In the genomic region with DNA sequence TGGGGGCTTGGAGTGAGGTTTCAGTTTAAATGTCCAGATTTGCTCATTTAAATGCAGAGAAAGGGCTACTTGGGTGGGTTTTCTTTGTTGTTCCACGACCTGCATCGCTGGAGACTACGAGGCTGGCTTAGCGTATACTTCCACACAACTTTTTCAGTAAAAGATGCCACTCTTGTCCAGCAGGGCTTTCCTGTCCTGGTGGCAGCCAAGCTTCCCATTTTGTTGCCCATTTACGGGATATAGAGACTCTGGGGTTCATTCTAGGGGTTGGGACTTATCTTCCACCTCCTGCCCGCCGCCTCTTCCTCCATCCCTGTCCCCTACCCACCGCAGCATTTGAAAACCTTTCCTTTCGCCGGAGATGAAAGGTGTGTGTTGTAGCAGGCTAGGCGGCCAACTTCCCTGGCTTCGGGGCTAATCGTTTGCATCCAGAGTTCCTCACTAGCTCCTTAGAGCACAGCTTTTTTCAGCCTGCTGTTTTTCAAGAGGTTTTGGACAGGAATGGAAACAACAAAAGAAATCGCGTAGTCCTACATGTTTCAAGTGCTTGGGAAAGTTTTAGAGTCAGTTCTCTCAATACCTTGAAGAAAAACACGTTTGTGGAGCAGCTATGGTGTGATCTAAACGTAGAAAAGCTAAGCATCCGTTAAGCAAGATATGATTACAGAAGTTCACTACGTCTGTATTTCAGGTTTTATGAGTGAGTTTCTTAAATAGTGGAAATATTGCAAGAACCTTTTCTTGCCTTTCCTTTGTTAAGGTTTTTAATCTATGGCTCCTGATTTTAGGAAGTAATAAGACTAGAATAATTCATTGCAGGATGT, we compare ENCODE assay signal across 8 cellular contexts. TPM values are rescaled to one million over a fixed set of nuclear protein-coding genes. Genes with fewer than 3 reads are reported as not detected.
A peak's percentile ranks its signal among the peaks of the same experiment; 100 is the strongest.
DNase-seq lines count a peak whose midpoint lies in the region; ATAC-seq and TF ChIP-seq lines count a peak whose summit lies in the region.

No MANE protein-coding gene starts in this region.

- DNase-seq in COLO829 (ENCODE audit: low spot score): peak; percentile 9
- no peak for DNase-seq in activated CD4-positive, alpha-beta memory T cell treated with anti-CD3 and anti-CD28 coated beads, Interleukin-2, amount 10 ng/mL, durations not matched to agents 7 days and 5 days
- peak; percentile 30 for DNase-seq in hepatic stellate cell (ENCODE audit: low spot score)
- DNase-seq in activated CD4-positive, alpha-beta T cell treated with anti-CD3 and anti-CD28 coated beads, Interleukin-2, amount 50 U/mL, for 1 hour: no peak

- TF ChIP-seq POLR2A in GM18505 (IDR thresholded peaks at IDR 0.05; ENCODE audit: borderline replicate concordance, extremely low read depth, insufficient read depth, insufficient read length): no peak

- H3K9ac ChIP-seq in HUES48 (ENCODE audit: low read depth, low read length): peak overlapping the region; percentile 72
- H3K9ac ChIP-seq in skeletal muscle tissue (ENCODE audit: low read depth in 1 of 3, low read length in 3 of 3): peak overlapping the region; percentile 34 to 69 (median 54)

- H3K9me3 ChIP-seq in HUES48 (ENCODE audit: control insufficient read depth, insufficient read depth, low read length) (no peaks in the 10 kb centered on the region), skeletal muscle tissue (ENCODE audit: control insufficient read depth in 3 of 3, low read length in 3 of 3) (no peaks in the 10 kb centered on the region)

- H3K9me3 Mint-ChIP-seq in activated CD4-positive, alpha-beta memory T cell treated with anti-CD3 and anti-CD28 coated beads, Interleukin-2, amount 10 ng/mL, durations not matched to agents 7 days and 5 days: no peaks in the 10 kb centered on the region

- H3K27ac ChIP-seq in HUES48 (ENCODE audit: low read depth, low read length): peak overlapping the region; percentile 88
- no peak overlapping the region for H3K27ac ChIP-seq in skeletal muscle tissue (ENCODE audit: low read depth, low read length)

- POLR2A ChIA-PET in activated CD4-positive, alpha-beta memory T cell treated with anti-CD3 and anti-CD28 coated beads, Interleukin-2, amount 10 ng/mL, durations not matched to agents 7 days and 5 days (lab: Charles Lee): interaction anchor here (0.6 to 3.8 kb wide), 7 partner anchors 11 to 128 kb away, joined by 3 to 47 read pairs (median 3); partner anchors contain the start of genes IREB2 and PSMA4

- H3K36me3 Mint-ChIP-seq in activated CD4-positive, alpha-beta memory T cell treated with anti-CD3 and anti-CD28 coated beads, Interleukin-2, amount 10 ng/mL, durations not matched to agents 7 days and 5 days (ENCODE audit: low read depth): no peaks in the 10 kb centered on the region

- H3K27ac Mint-ChIP-seq in activated CD4-positive, alpha-beta memory T cell treated with anti-CD3 and anti-CD28 coated beads, Interleukin-2, amount 10 ng/mL, durations not matched to agents 7 days and 5 days: no peak overlapping the region

- H3K4me1 ChIP-seq in HUES48 (ENCODE audit: control insufficient read depth, insufficient read depth, low read length) (peaks cover 13% of the 10 kb centered on the region), skeletal muscle tissue (ENCODE audit: control insufficient read depth in 3 of 3, insufficient read depth in 3 of 3, low read length in 3 of 3) (peaks cover 7 to 9% (median 8%) of the 10 kb centered on the region in 3 donors)

- peak; percentile 19 for ATAC-seq in GM19043 (IDR thresholded peaks at IDR 0.05; ENCODE audit: low read depth, unreplicated experiment)
- no peak for ATAC-seq in GM18505 (IDR thresholded peaks at IDR 0.05; ENCODE audit: unreplicated experiment)

- CTCF ChIA-PET in activated CD4-positive, alpha-beta memory T cell treated with anti-CD3 and anti-CD28 coated beads, Interleukin-2, amount 10 ng/mL, durations not matched to agents 7 days and 5 days (lab: Charles Lee): interaction anchor here (0.7 to 1.5 kb wide), 3 partner anchors 9 to 174 kb away, joined by 3 to 4 read pairs (median 4); no protein-coding TSS in a partner anchor

- H3K27me3 Mint-ChIP-seq in activated CD4-positive, alpha-beta memory T cell treated with anti-CD3 and anti-CD28 coated beads, Interleukin-2, amount 10 ng/mL, durations not matched to agents 7 days and 5 days: peaks cover 19% of the 10 kb centered on the region

- H3K4me3 ChIP-seq in HUES48 (ENCODE audit: low read depth, low read length) (peak overlapping the region; percentile 91), skeletal muscle tissue (ENCODE audit: low read length in 3 of 3) (peak overlapping the region; percentile 72 to 77 (median 75))

- H3K36me3 ChIP-seq in HUES48 (ENCODE audit: control insufficient read depth, insufficient read depth, low read length) (no peaks in the 10 kb centered on the region), skeletal muscle tissue (ENCODE audit: control insufficient read depth in 3 of 3, insufficient read depth in 3 of 3, low read length in 3 of 3) (no peaks in the 10 kb centered on the region)

- H3K27me3 ChIP-seq in HUES48 (ENCODE audit: control insufficient read depth, insufficient read depth, low read length) (no peaks in the 10 kb centered on the region), skeletal muscle tissue (ENCODE audit: control insufficient read depth in 3 of 3, insufficient read depth in 3 of 3, low read length in 3 of 3) (peaks cover 6 to 14% (median 9%) of the 10 kb centered on the region in 3 donors)

- peak overlapping the region; percentile 81 for H3K4me3 Mint-ChIP-seq in activated CD4-positive, alpha-beta memory T cell treated with anti-CD3 and anti-CD28 coated beads, Interleukin-2, amount 10 ng/mL, durations not matched to agents 7 days and 5 days

- peaks cover 27% of the 10 kb centered on the region for H3K4me1 Mint-ChIP-seq in activated CD4-positive, alpha-beta memory T cell treated with anti-CD3 and anti-CD28 coated beads, Interleukin-2, amount 10 ng/mL, durations not matched to agents 7 days and 5 days

RNA-seq across cellular contexts. Expression of gene CHRNA5, which starts 0.8 kb away (rescaled TPM):
- 1 to 10 TPM; 2.1 to 3.1 TPM for total RNA-seq in activated CD4-positive, alpha-beta memory T cell treated with anti-CD3 and anti-CD28 coated beads, Interleukin-2, amount 10 ng/mL, durations not matched to agents 7 days and 5 days
- 0.52 TPM for total RNA-seq in skeletal muscle tissue

RNA-seq across cellular contexts. Expression of gene PSMA4, which starts 25.9 kb away (rescaled TPM):
- 100 to 1,000 TPM; 226 to 235 TPM for total RNA-seq in activated CD4-positive, alpha-beta memory T cell treated with anti-CD3 and anti-CD28 coated beads, Interleukin-2, amount 10 ng/mL, durations not matched to agents 7 days and 5 days
- 86.6 TPM for total RNA-seq in skeletal muscle tissue

RNA-seq across cellular contexts. Expression of gene CHRNA3, which starts 54.6 kb away (rescaled TPM):
- total RNA-seq in activated CD4-positive, alpha-beta memory T cell treated with anti-CD3 and anti-CD28 coated beads, Interleukin-2, amount 10 ng/mL, durations not matched to agents 7 days and 5 days: not detected
- not detected for total RNA-seq in skeletal muscle tissue

RNA-seq across cellular contexts. Expression of gene HYKK, which starts 58.8 kb away (rescaled TPM):
- 1 to 10 TPM; 2.4 to 2.7 TPM for total RNA-seq in activated CD4-positive, alpha-beta memory T cell treated with anti-CD3 and anti-CD28 coated beads, Interleukin-2, amount 10 ng/mL, durations not matched to agents 7 days and 5 days
- total RNA-seq in skeletal muscle tissue: 3.7 TPM

Comparison
In these comparisons a context has a peak if more than half of its experiments do, and no peak if none do; other contexts are left out.
1. DNase-seq: peak in COLO829 (single experiment) and hepatic stellate cell (single experiment); none in activated CD4-positive, alpha-beta memory T cell treated with anti-CD3 and anti-CD28 coated beads, Interleukin-2, amount 10 ng/mL, durations not matched to agents 7 days and 5 days (single experiment) and activated CD4-positive, alpha-beta T cell treated with anti-CD3 and anti-CD28 coated beads, Interleukin-2, amount 50 U/mL, for 1 hour (single experiment).